In genomic region chr17:27650836-27651235, GRCh38 we compare ENCODE assay signal across 13 cellular contexts. TPM values are rescaled to one million over a fixed set of nuclear protein-coding genes. Genes with fewer than 3 reads are reported as not detected.
DNase-seq lines count a peak whose midpoint lies in the region; ATAC-seq, FAIRE-seq and TF ChIP-seq lines count a peak whose summit lies in the region.
"Had no signal": no experiment of that assay in that cellular context is flagged by ENCODE, and none has a peak within 500 bp of the region (broad histone marks: within the 10 kb centered on the region; RNA-seq: fewer than 3 reads in every experiment).

No MANE protein-coding gene starts in this region.

- WGBS in K562 (ENCODE audit: insufficient coverage, low coverage, missing lambda C conversion rate), result 71% methylated on average over 10 of the region's 11 CpGs
- WGBS in neuronal stem cell (ENCODE audit: extremely low coverage in 2 of 2, insufficient read length in 2 of 2, insufficient replicate concordance in 1 of 2), 2 donors, result no CpG with 5 or more reads among the region's 11 CpGs

- no peaks in the 10 kb centered on the region for H3K27me3 ChIP-seq in DND-41 (ENCODE audit: insufficient read depth, low read length, poor library complexity)
- H3K27me3 ChIP-seq in K562 (ENCODE audit: control insufficient read depth in 2 of 2, insufficient read depth in 2 of 2, low read length in 2 of 2), result no peaks in the 10 kb centered on the region
- H3K27me3 ChIP-seq in neuronal stem cell (ENCODE audit: control insufficient read depth in 3 of 3, insufficient read depth in 3 of 3, low read depth in 1 of 3, low read length in 3 of 3), result peaks cover 0 to 3% (median 0%) of the 10 kb centered on the region in 3 experiments
- H3K27me3 ChIP-seq: BLaER1 treated with 17β-estradiol and CSF1 and Interleukin-3, amounts not matched to agents 10 nM and 100 nM had no signal

- no peak overlapping the region for H4K8ac ChIP-seq in neuronal stem cell (ENCODE audit: low read depth, low read length)

- no peak overlapping the region for H2BK12ac ChIP-seq in neuronal stem cell (ENCODE audit: low read length)

- no peak overlapping the region for H3K4me2 ChIP-seq in DND-41 (ENCODE audit: insufficient read depth, low read length)
- no peak overlapping the region for H3K4me2 ChIP-seq in K562 (ENCODE audit: insufficient read depth, low read length)
- no peak overlapping the region for H3K4me2 ChIP-seq in neuronal stem cell (ENCODE audit: insufficient read depth, low read length, poor library complexity, severe bottlenecking)

- H2BK120ac ChIP-seq in neuronal stem cell (ENCODE audit: low read depth, low read length), result no peak overlapping the region

- H2BK5ac ChIP-seq in neuronal stem cell (ENCODE audit: low read length), result no peak overlapping the region

- TF ChIP-seq RAD21 in K562 (CRISPR knock-in tag; conservative IDR thresholded peaks at IDR 0.05 in 1 of 2, IDR thresholded peaks at IDR 0.05 in 1 of 2), result no peak

- H2AK5ac ChIP-seq in neuronal stem cell (ENCODE audit: low read depth, low read length), result peak overlapping the region; percentile 94

- no TSS peak for BruUV-seq in K562 (replicated peaks; lab: Mats Ljungman, UMichigan)

- no peak for FAIRE-seq in K562 (lab: Jason Lieb, UNC)
- FAIRE-seq: H54 had no signal

- H2AFZ ChIP-seq in DND-41 (ENCODE audit: low read depth, low read length) (no peak overlapping the region), K562 (ENCODE audit: low read depth, low read length) (peak overlapping the region; percentile 85), neuronal stem cell (ENCODE audit: low read length) (peak overlapping the region; percentile 71)
- H2AFZ ChIP-seq: GM23248 had no signal

- H3K27ac ChIP-seq in DND-41 (ENCODE audit: low read length) (peak overlapping the region; percentile 93), K562 (ENCODE audit: extremely low read depth, low read depth, low read length) (no peak overlapping the region), neuronal stem cell (replicated peaks; ENCODE audit: low read length) (no peak overlapping the region)
- H3K27ac ChIP-seq: GM23248, HL-60 had no signal

- H3K4me3 ChIP-seq in DND-41 (ENCODE audit: low read depth in 1 of 2, low read length in 2 of 2), result no peak overlapping the region
- no peak overlapping the region for H3K4me3 ChIP-seq in K562
- peak overlapping the region in 1 of 2 donors; percentile 36 for H3K4me3 ChIP-seq in neuronal stem cell (ENCODE audit: low read length in 2 of 2)
- H3K4me3 ChIP-seq: BLaER1 treated with 17β-estradiol and CSF1 and Interleukin-3, amounts not matched to agents 10 nM and 100 nM; GM23248 had no signal

- in situ Hi-C loops in K562 (cut with MboI), result loop anchor here (5.0 to 10.0 kb wide), 2 partner anchors 44 to 416 kb away; no protein-coding TSS in a partner anchor

- peak overlapping the region; percentile 71 for H3K14ac ChIP-seq in neuronal stem cell (ENCODE audit: low read length)

- H3K9me3 ChIP-seq in DND-41 (ENCODE audit: insufficient read depth, low read length, severe bottlenecking), result no peaks in the 10 kb centered on the region
- H3K9me3 ChIP-seq in K562 (replicated peaks; ENCODE audit: control insufficient read depth, insufficient read depth, low read depth, low read length), result no peaks in the 10 kb centered on the region
- no peaks in the 10 kb centered on the region for H3K9me3 ChIP-seq in neuronal stem cell (replicated peaks in 1 of 2; ENCODE audit: control insufficient read depth in 2 of 2, insufficient read depth in 1 of 2, low read depth in 1 of 2, low read length in 2 of 2)
- H3K9me3 ChIP-seq: BLaER1 treated with 17β-estradiol and CSF1 and Interleukin-3, amounts not matched to agents 10 nM and 100 nM had no signal

- TF ChIP-seq CTCF in DND-41 (IDR thresholded peaks at IDR 0.05; ENCODE audit: borderline replicate concordance, extremely low read depth, low read length, poor library complexity, severe bottlenecking) (no peak), K562 (IDR thresholded peaks at IDR 0.05 in 2 of 3, conservative IDR thresholded peaks at IDR 0.05 in 1 of 3; ENCODE audit: insufficient read depth in 2 of 3, low read depth in 1 of 3, low read length in 3 of 3) (no peak)

- H3K4me1 ChIP-seq in DND-41 (ENCODE audit: insufficient read depth, low read length), result peaks cover 55% of the 10 kb centered on the region
- H3K4me1 ChIP-seq in K562 (replicated peaks in 1 of 2; ENCODE audit: control insufficient read depth in 2 of 2, insufficient read depth in 2 of 2, low read length in 2 of 2), result peaks cover 17 to 38% of the 10 kb centered on the region in 2 experiments; a peak in 4 of 5 replicates
- peaks cover 0 to 4% of the 10 kb centered on the region in 2 donors for H3K4me1 ChIP-seq in neuronal stem cell (ENCODE audit: control insufficient read depth in 2 of 2, insufficient read depth in 1 of 2, low read depth in 1 of 2, low read length in 2 of 2)

- intact Hi-C loops in K562 (cut with micrococcal nuclease), result loop anchor here (1.0 to 5.0 kb wide), 3 partner anchors 48 to 414 kb away; no protein-coding TSS in a partner anchor

- H3K79me2 ChIP-seq in DND-41 (ENCODE audit: insufficient read depth, low read length) (no peaks in the 10 kb centered on the region), K562 (ENCODE audit: control insufficient read depth, insufficient read depth, low read length) (no peaks in the 10 kb centered on the region)

- H3K18ac ChIP-seq in neuronal stem cell (ENCODE audit: low read length), result peak overlapping the region; percentile 85

- H3K4ac ChIP-seq in neuronal stem cell (ENCODE audit: low read length), result peak overlapping the region; percentile 26

- H3K36me3 ChIP-seq in DND-41 (ENCODE audit: insufficient read depth, low read length) (peaks cover 17% of the 10 kb centered on the region), K562 (ENCODE audit: control insufficient read depth, insufficient read depth, low read length) (no peaks in the 10 kb centered on the region), neuronal stem cell (replicated peaks in 1 of 2; ENCODE audit: control insufficient read depth in 2 of 2, insufficient read depth in 2 of 2, low read length in 2 of 2) (no peaks in the 10 kb centered on the region)

- H4K91ac ChIP-seq in neuronal stem cell (ENCODE audit: low read depth, low read length, poor library complexity), result no peak overlapping the region

- POLR2A ChIA-PET in K562 (lab: Yijun Ruan, JAX), result interaction anchor here (0.6 to 0.7 kb wide), 2 partner anchors 324 to 707 kb away, joined by 3 read pairs; partner anchors contain the start of gene POLDIP2

- H3K23ac ChIP-seq in neuronal stem cell (ENCODE audit: low read depth, low read length, poor library complexity), result no peak overlapping the region

- CTCF ChIA-PET in K562 (lab: Yijun Ruan, JAX; ENCODE audit: low intra/inter-chr PET ratio), result interaction anchor here (1.0 to 3.0 kb wide), 4 partner anchors 41 to 406 kb away, joined by 3 to 24 read pairs (median 3); no protein-coding TSS in a partner anchor

- H2BK15ac ChIP-seq in neuronal stem cell (ENCODE audit: low read length), result peak overlapping the region; percentile 97

- TF ChIP-seq EP300 in K562 (IDR thresholded peaks at IDR 0.05; ENCODE audit: low read length), result no peak

- ATAC-seq in DND-41 (ENCODE audit: insufficient read depth, low read depth) (0 out of 3 replicates have a peak, but pooled peaks have one; percentile 10), K562 (no peak)

- H3K9ac ChIP-seq in DND-41 (ENCODE audit: low read depth, low read length), result peak overlapping the region; percentile 49
- peak overlapping the region in 1 of 2 experiments; percentile 55; a peak in 1 of 4 replicates for H3K9ac ChIP-seq in K562 (ENCODE audit: insufficient read depth in 1 of 2, low read depth in 2 of 2, low read length in 2 of 2)
- peak overlapping the region; percentile 12 for H3K9ac ChIP-seq in neuronal stem cell (ENCODE audit: low read depth, low read length, poor library complexity)
- H3K9ac ChIP-seq: BLaER1 treated with 17β-estradiol and CSF1 and Interleukin-3, amounts not matched to agents 10 nM and 100 nM; GM23248 had no signal

- TF ChIP-seq POLR2A in K562 (conservative IDR thresholded peaks at IDR 0.05), result no peak

- no peaks in the 10 kb centered on the region for H3K9me1 ChIP-seq in K562 (ENCODE audit: control insufficient read depth, insufficient read depth, low read length)

- H3K79me1 ChIP-seq in neuronal stem cell (ENCODE audit: low read depth, low read length), result no peaks in the 10 kb centered on the region

- DNase-seq in DND-41, result peak; percentile 37
- no peak for DNase-seq in K562 (ENCODE audit: extremely low read depth in 1 of 4, low spot score in 3 of 4)
- DNase-seq in neuronal stem cell (ENCODE audit: low spot score), result no peak
- no peak for DNase-seq in activated effector memory CD4-positive, alpha-beta T cell treated with Interleukin-2 at 50 U/mL for 16 hours
- no peak for DNase-seq in NCI-H146 treated with DMSO at 0.1 percent for 48 hours (lab: John Stamatoyannopoulos, UW; ENCODE audit: unreplicated experiment)
- no peak for DNase-seq in HUDEP-2 (lab: John Stamatoyannopoulos, UW; ENCODE audit: unreplicated experiment in 76 of 76)
- no peak for DNase-seq in EL
- DNase-seq: 8988T, HCEC 1CT had no signal

- H4K20me1 ChIP-seq in DND-41 (ENCODE audit: insufficient read depth, low read length) (no peaks in the 10 kb centered on the region), K562 (replicated peaks; ENCODE audit: control insufficient read depth, insufficient read depth, low read length) (no peaks in the 10 kb centered on the region)

TF ChIP-seq in K562, 482 proteins besides CTCF, POLR2A, EP300 and RAD21 (continues in another document):
- TF ChIP-seq CHD4 (IDR thresholded peaks at IDR 0.05; ENCODE audit: insufficient read depth, insufficient replicate concordance, low read depth, low read length, poor library complexity, severe bottlenecking), result no peak
- TF ChIP-seq BRD4 (IDR thresholded peaks at IDR 0.05), result no peak

RNA-seq across cellular contexts. Expression of gene LGALS9, which starts 19.8 kb away (rescaled TPM):
- 22.6 and 54.0 TPM in 2 replicates for total RNA-seq in K562 (2011; cell fraction: chromatin; rRNA removed; ENCODE audit: low replicate concordance)
- total RNA-seq in K562 (2011; cell fraction: nucleolus; rRNA removed), result 22.5 and 24.7 TPM in 2 replicates
- 26.1 and 40.6 TPM in 2 replicates for total RNA-seq in K562 (2011; cell fraction: nucleoplasm; rRNA removed)
- total RNA-seq in K562 (2014; rRNA removed), result 2.8 and 3.0 TPM in 2 replicates
- total RNA-seq in K562 (2014; rRNA removed; fragmentation: Illumina TruSeq; extraction: Trizol), result 1.7 and 2.0 TPM in 2 replicates
- total RNA-seq in K562 (2015; rRNA removed; fragmentation: Illumina TruSeq; extraction: Trizol), result 3.7 and 4.8 TPM in 2 replicates
- total RNA-seq in K562 (2021), result 4.6 and 5.0 TPM in 2 replicates
- 1.5 and 7.3 TPM in 2 replicates for polyA plus RNA-seq in K562 (2011; rRNA removed)
- 3.5 and 4.4 TPM in 2 replicates for polyA plus RNA-seq in K562 (2011; cell fraction: cytosol; rRNA removed)
- 11.1 and 15.7 TPM in 2 replicates for polyA plus RNA-seq in K562 (2011; cell fraction: nucleus; rRNA removed)
- polyA plus RNA-seq in K562 (2012), result 9.1 and 14.2 TPM in 2 replicates
- 3.8 and 5.8 TPM in 2 replicates for polyA plus RNA-seq in K562 (2014; fragmentation: Illumina TruSeq; extraction: Trizol)
- polyA plus RNA-seq in K562 (2014; fragmentation: Nextera tagmentation; extraction: Ambion mirVana), result under 1 TPM; 0.45 to 0.77 TPM
- 5.6 and 6.9 TPM in 2 replicates for polyA plus RNA-seq in K562 (2014; rRNA removed)
- polyA minus RNA-seq in K562 (2011; rRNA and poly(A)+ RNA removed), result 3.0 and 4.4 TPM in 2 replicates
- polyA minus RNA-seq in K562 (2011; cell fraction: cytosol; rRNA and poly(A)+ RNA removed), result 1.9 and 2.5 TPM in 2 replicates
- 3.1 and 7.2 TPM in 2 replicates for polyA minus RNA-seq in K562 (2011; cell fraction: nucleus; rRNA and poly(A)+ RNA removed)
- polyA plus RNA-seq in neuronal stem cell (2013, experiment 1 of 2), result 1.3 TPM
- polyA plus RNA-seq in neuronal stem cell (2013, experiment 2 of 2), result 1.8 TPM
